In the genomic region with DNA sequence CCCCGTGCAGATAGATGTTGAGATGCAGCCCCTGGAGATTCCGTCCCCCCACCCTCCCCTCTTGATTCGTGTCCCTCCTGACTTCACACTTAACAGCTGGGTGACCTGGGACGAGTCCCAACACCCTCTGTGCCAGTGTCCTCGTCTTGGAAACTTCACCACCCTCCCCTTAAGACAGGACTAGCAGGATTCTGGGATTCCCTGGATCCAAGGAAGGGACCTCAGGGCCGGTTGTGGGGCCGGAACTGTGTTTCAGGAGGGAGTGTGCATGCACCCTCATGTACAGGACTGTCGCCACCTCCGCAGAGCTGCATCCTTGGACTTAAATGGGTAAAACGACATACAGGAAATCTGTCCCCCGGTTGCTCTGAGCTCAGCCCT, we compare ENCODE assay signal across 8 cellular contexts. TPM values are rescaled to one million over a fixed set of nuclear protein-coding genes. Genes with fewer than 3 reads are reported as not detected.
DNase-seq lines count a peak whose midpoint lies in the region; ATAC-seq, FAIRE-seq and TF ChIP-seq lines count a peak whose summit lies in the region.

No MANE protein-coding gene starts in this region.

- H3K4me1 Mint-ChIP-seq in H9 = peaks cover 45 to 46% of the 10 kb centered on the region in 2 experiments

- H4K8ac ChIP-seq in H9 (replicated peaks; ENCODE audit: insufficient read length, low read depth, low read length) = no peak overlapping the region

- H3K4me2 ChIP-seq in H9 (ENCODE audit: insufficient read depth, insufficient read length, low read length) = peak overlapping the region; percentile 74

- POLR2A ChIA-PET in AG04449 (lab: Yijun Ruan, JAX) = interaction anchor here (0.5 to 1.6 kb wide), 5 partner anchors 11 to 336 kb away, joined by 3 to 7 read pairs (median 5); partner anchors contain the start of gene BABAM1

- no peak overlapping the region for H3K23ac ChIP-seq in H9 (ENCODE audit: insufficient read length, low read depth, low read length)

- H2BK12ac ChIP-seq in H9 (ENCODE audit: insufficient read length, low read depth, low read length) = no peak overlapping the region

- H3K4ac ChIP-seq in H9 (ENCODE audit: low read depth, low read length) = no peak overlapping the region

- H4K5ac ChIP-seq in H9 (ENCODE audit: insufficient read length, low read depth, low read length) = no peak overlapping the region

- H3K14ac ChIP-seq in H9 (ENCODE audit: insufficient read depth, low read length) = peak overlapping the region; percentile 16; the same call in 1 of the 2 replicates

- H3K36me3 ChIP-seq in gastroesophageal sphincter = peaks cover 0 to 15% of the 10 kb centered on the region in 2 donors

- ATAC-seq in gastroesophageal sphincter = no peak
- ATAC-seq in GM18502 (IDR thresholded peaks at IDR 0.05; ENCODE audit: poor library complexity, unreplicated experiment) = no peak

- no peak overlapping the region for H2AK5ac ChIP-seq in H9 (ENCODE audit: insufficient read length, low read length)

- no peak overlapping the region for H4K91ac ChIP-seq in H9 (ENCODE audit: insufficient read length, low read depth, low read length)

- no peak overlapping the region for H3T11ph ChIP-seq in H9 (ENCODE audit: low read length)

- peak overlapping the region in 1 of 3 experiments; percentile 97; a peak in 1 of 7 replicates for H3K27ac Mint-ChIP-seq in H9

- H2BK120ac ChIP-seq in H9 (ENCODE audit: low read depth, low read length, poor library complexity, severe bottlenecking) = no peak overlapping the region

- CTCF ChIA-PET in AG04449 (lab: Yijun Ruan, JAX) = interaction anchor here (1.0 to 1.8 kb wide), 10 partner anchors 9 to 310 kb away, joined by 3 to 11 read pairs (median 3); no protein-coding TSS in a partner anchor

- peak overlapping the region; percentile 94 to 99 for H3K4me3 Mint-ChIP-seq in H9

- H3K9ac ChIP-seq in H9 (ENCODE audit: extremely low read depth, insufficient read length, low read length) = peak overlapping the region; percentile 48

- H3K27ac ChIP-seq in H9 (ENCODE audit: insufficient read length, low read depth, low read length) (no peak overlapping the region), gastroesophageal sphincter (peak overlapping the region; percentile 68 to 92 (median 88))

- peaks cover 8% of the 10 kb centered on the region for H3K79me1 ChIP-seq in H9 (ENCODE audit: insufficient read depth, low read depth, low read length, poor library complexity, severe bottlenecking)

- H2AFZ ChIP-seq in H9 (ENCODE audit: low read length) = no peak overlapping the region

- H3K9me3 ChIP-seq in H9 (ENCODE audit: control insufficient read depth, low read depth, low read length) = no peaks in the 10 kb centered on the region
- H3K9me3 ChIP-seq in gastroesophageal sphincter = no peaks in the 10 kb centered on the region

- DNase-seq in AG04449 (ENCODE audit: low read depth, low spot score) (no peak), H9 (no peak), activated T-helper 1 cell treated with Interleukin-2 at 50 U/mL for 16 hours (ENCODE audit: low read depth) (peak; percentile 10), skeletal muscle cell (ENCODE audit: low read depth) (no peak), AG08396 (ENCODE audit: low spot score) (no peak), D721Med (ENCODE audit: insufficient read length, low spot score) (no peak)

- peaks cover 8 to 22% (median 14%) of the 10 kb centered on the region in 3 experiments for H3K36me3 Mint-ChIP-seq in H9 (ENCODE audit: insufficient read depth in 1 of 3, low read depth in 3 of 3)

- no peak overlapping the region for H3K56ac ChIP-seq in H9 (ENCODE audit: insufficient read length, low read depth, low read length)

- peak overlapping the region; percentile 95 for H3K4me3 ChIP-seq in AG04449 (ENCODE audit: low read depth, low read length)
- peak overlapping the region; percentile 86 to 89 for H3K4me3 ChIP-seq in gastroesophageal sphincter
- H3K4me3 ChIP-seq in skeletal muscle cell (ENCODE audit: low read depth, low read length) = peak overlapping the region; percentile 83

- H2BK5ac ChIP-seq in H9 (ENCODE audit: insufficient read length, low read length) = no peak overlapping the region

- H2BK20ac ChIP-seq in H9 (ENCODE audit: low read depth, low read length, poor library complexity, severe bottlenecking) = no peak overlapping the region

- no CpG with 5 or more reads among the region's 11 CpGs for WGBS in H9 (ENCODE audit: extremely low coverage, insufficient read length, low lambda C conversion rate)
- no CpG with 5 or more reads among the region's 11 CpGs for WGBS in gastroesophageal sphincter (ENCODE audit: low coverage in 1 of 2), 2 donors

- no peak overlapping the region for H3K18ac ChIP-seq in H9 (ENCODE audit: insufficient read length, low read depth, low read length)

- TF ChIP-seq POLR2A in gastroesophageal sphincter (IDR thresholded peaks at IDR 0.05) = no peak

- H3K9me3 Mint-ChIP-seq in H9 = no peaks in the 10 kb centered on the region

- H3K27me3 ChIP-seq in H9 (ENCODE audit: insufficient read depth, low read length) (no peaks in the 10 kb centered on the region), gastroesophageal sphincter (no peaks in the 10 kb centered on the region)

- no peak for TF ChIP-seq EP300 in gastroesophageal sphincter (IDR thresholded peaks at IDR 0.05)

- H2BK15ac ChIP-seq in H9 (ENCODE audit: low read depth, low read length) = no peak overlapping the region

- H3K27me3 Mint-ChIP-seq in H9 (ENCODE audit: low read depth) = no peaks in the 10 kb centered on the region; the same call in 1 of the 2 replicates

- peaks cover 17% of the 10 kb centered on the region; the same call in 1 of the 2 replicates for H3K79me2 ChIP-seq in H9 (ENCODE audit: insufficient read depth, low read length)

- H3K23me2 ChIP-seq in H9 (ENCODE audit: insufficient read length, low read depth, low read length, poor library complexity, severe bottlenecking) = peaks cover 9% of the 10 kb centered on the region

- TF ChIP-seq CTCF in AG04449 (IDR thresholded peaks at IDR 0.05; ENCODE audit: insufficient read depth, low read length, missing control alignments) (no peak), H9 (conservative IDR thresholded peaks at IDR 0.05) (no peak), gastroesophageal sphincter (IDR thresholded peaks at IDR 0.05) (no peak), D721Med (IDR thresholded peaks at IDR 0.05; ENCODE audit: insufficient read depth, missing control alignments) (no peak)

- H4K20me1 ChIP-seq in H9 (ENCODE audit: control insufficient read depth, insufficient read depth, insufficient read length) = no peaks in the 10 kb centered on the region

- FAIRE-seq in D721Med (lab: Jason Lieb, UNC) = no peak

- peaks cover 8% of the 10 kb centered on the region; the same call in 1 of the 2 replicates for H3K4me1 ChIP-seq in H9 (ENCODE audit: insufficient read depth, low read length)
- H3K4me1 ChIP-seq in gastroesophageal sphincter = peaks cover 0 to 74% (median 40%) of the 10 kb centered on the region in 3 donors

RNA-seq across cellular contexts. Expression of gene MYO9B, which starts 1.0 kb away (rescaled TPM):
- 58.5 and 58.6 TPM in 2 replicates for total RNA-seq in H9 (2021)
- 10 to 100 TPM; 38.1 to 77.7 (median 66.2) TPM for total RNA-seq in gastroesophageal sphincter

RNA-seq across cellular contexts. Expression of gene HAUS8, which starts 1.3 kb away (rescaled TPM):
- total RNA-seq in H9 (2021) (27.8 and 29.4 TPM in 2 replicates), gastroesophageal sphincter (1 to 10 TPM; 3.2 to 6.4 (median 5.5) TPM)

RNA-seq across cellular contexts. Expression of gene CPAMD8, which starts 49.9 kb away (rescaled TPM):
- total RNA-seq in H9 (2021) = 12.0 and 12.6 TPM in 2 replicates
- 10 to 100 TPM in 1 of 4 donors, 1 to 10 TPM in 3; 6.9 to 12.0 (median 9.2) TPM for total RNA-seq in gastroesophageal sphincter
